Comparison of ENCODE assay signal across 8 cellular contexts in the genomic region with DNA sequence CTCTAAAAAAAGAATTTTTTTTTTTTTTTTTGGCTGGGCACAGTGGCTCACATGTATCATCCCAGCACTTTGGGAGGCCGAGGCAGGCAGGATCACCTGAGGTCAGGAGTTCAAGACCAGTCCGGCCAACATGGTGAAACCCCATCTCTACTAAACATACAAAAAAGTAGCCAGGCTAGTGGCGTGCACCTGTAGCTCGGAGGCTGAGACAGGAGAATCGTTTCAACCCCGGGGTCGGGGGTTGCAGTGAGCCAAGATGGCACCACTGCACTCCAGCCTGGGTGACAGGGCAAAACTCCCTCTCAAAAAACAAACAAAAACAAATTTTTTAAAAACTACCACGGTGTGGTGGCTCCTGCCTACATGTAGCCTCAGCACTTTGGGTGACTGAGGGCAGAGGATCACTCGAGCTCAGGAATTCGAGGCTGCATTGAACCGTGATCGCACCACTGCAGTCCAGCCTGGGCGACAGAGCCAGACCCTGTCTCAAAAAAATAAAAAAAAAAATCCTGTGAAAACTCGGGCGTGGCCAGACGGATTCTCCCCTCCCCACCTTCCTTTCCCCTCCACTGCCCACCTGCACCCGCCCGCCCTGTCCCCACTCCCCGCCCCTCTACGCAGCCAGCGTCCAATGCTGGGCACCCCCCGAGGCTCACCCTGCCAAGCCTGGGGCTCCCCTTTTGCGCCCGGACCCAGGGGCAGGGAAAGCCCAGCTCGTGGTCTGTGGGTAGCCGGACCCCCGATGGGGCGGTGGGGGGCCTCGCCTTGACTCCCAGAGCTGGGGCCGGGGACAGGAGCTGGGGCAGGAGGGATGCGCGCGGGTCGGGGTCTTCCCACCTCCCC. TPM values are rescaled to one million over a fixed set of nuclear protein-coding genes. Genes with fewer than 3 reads are reported as not detected.
DNase-seq lines count a peak whose midpoint lies in the region; ATAC-seq and TF ChIP-seq lines count a peak whose summit lies in the region.

No MANE protein-coding gene starts in this region.

- peak; percentile 11 for ATAC-seq in activated CD4-positive, alpha-beta T cell treated with anti-CD3 and anti-CD28 coated beads for 36 hours
- peak; percentile 26 for ATAC-seq in HG02943 (IDR thresholded peaks at IDR 0.05; ENCODE audit: low read depth, unreplicated experiment)

- CTCF ChIA-PET in activated CD4-positive, alpha-beta T cell treated with anti-CD3 and anti-CD28 coated beads for 36 hours (lab: Charles Lee) = interaction anchor here (1.0 to 1.4 kb wide), 3 partner anchors 17 to 35 kb away, joined by 3 read pairs; no protein-coding TSS in a partner anchor

- H3F3A ChIP-seq in SU-DHL-6 (ENCODE audit: insufficient read depth) = peaks cover 34% of the 10 kb centered on the region

- TF ChIP-seq CTCF in SU-DHL-6 (IDR thresholded peaks at IDR 0.05; ENCODE audit: insufficient read depth, low read length, poor library complexity, severe bottlenecking) = no peak
- TF ChIP-seq CTCF in fibroblast of lung (conservative IDR thresholded peaks at IDR 0.05 in 1 of 2, IDR thresholded peaks at IDR 0.05 in 1 of 2; ENCODE audit: low read depth in 1 of 2, low read length in 2 of 2) = no peak
- no peak for TF ChIP-seq CTCF in osteocyte (IDR thresholded peaks at IDR 0.05)

- H3K27ac Mint-ChIP-seq in activated CD4-positive, alpha-beta T cell treated with anti-CD3 and anti-CD28 coated beads for 36 hours = peak overlapping the region; percentile 69
- H3K27ac Mint-ChIP-seq in osteocyte (ENCODE audit: unreplicated experiment) = peak overlapping the region; percentile 60

- H3K27me3 ChIP-seq in SU-DHL-6 (ENCODE audit: low read length) (no peaks in the 10 kb centered on the region), fibroblast of lung (ENCODE audit: control insufficient read depth, insufficient read depth, low read length) (no peaks in the 10 kb centered on the region)

- H2AFZ ChIP-seq in SU-DHL-6 (ENCODE audit: low read depth, low read length, severe bottlenecking) = no peak overlapping the region
- peak overlapping the region; percentile 62 for H2AFZ ChIP-seq in fibroblast of lung (ENCODE audit: low read length)

- DNase-seq in activated CD4-positive, alpha-beta T cell treated with anti-CD3 and anti-CD28 coated beads for 36 hours = peak; percentile 32
- DNase-seq in activated CD4-positive, alpha-beta T cell treated with anti-CD3 and anti-CD28 coated beads, Interleukin-2, amount 50 U/mL, for 1 hour = no peak
- DNase-seq in fibroblast of lung (ENCODE audit: low read depth in 2 of 2) (no peak), osteocyte (ENCODE audit: extremely low spot score, unreplicated experiment) (no peak), RKO (ENCODE audit: low spot score) (no peak), NK-92 (lab: John Stamatoyannopoulos, UW; ENCODE audit: unreplicated experiment) (no peak)

- H3K4me1 Mint-ChIP-seq in activated CD4-positive, alpha-beta T cell treated with anti-CD3 and anti-CD28 coated beads for 36 hours = peaks cover 48% of the 10 kb centered on the region
- peaks cover 20% of the 10 kb centered on the region for H3K4me1 Mint-ChIP-seq in osteocyte (ENCODE audit: unreplicated experiment)

- H3K9me2 ChIP-seq in SU-DHL-6 (replicated peaks; ENCODE audit: insufficient read depth, low read length) = no peaks in the 10 kb centered on the region

- no peaks in the 10 kb centered on the region for H4K20me1 ChIP-seq in SU-DHL-6 (ENCODE audit: low read depth, low read length)
- H4K20me1 ChIP-seq in fibroblast of lung (ENCODE audit: control insufficient read depth, extremely low read depth, insufficient read depth, low read length) = no peaks in the 10 kb centered on the region

- H3K27ac ChIP-seq in SU-DHL-6 (ENCODE audit: low read depth, low read length) = peak overlapping the region; percentile 92
- peak overlapping the region; percentile 75 for H3K27ac ChIP-seq in fibroblast of lung (ENCODE audit: insufficient read depth, low read length)

- H3K4me3 ChIP-seq in SU-DHL-6 (ENCODE audit: insufficient read depth, low read length, poor library complexity, severe bottlenecking) = peak overlapping the region; percentile 84
- H3K4me3 ChIP-seq in fibroblast of lung (replicated peaks in 1 of 4; ENCODE audit: control extremely low read depth in 1 of 4, insufficient read depth in 1 of 4, low read depth in 3 of 4, low read length in 4 of 4) = peak overlapping the region; percentile 35 to 80 (median 53)

- H3K27me3 Mint-ChIP-seq in activated CD4-positive, alpha-beta T cell treated with anti-CD3 and anti-CD28 coated beads for 36 hours = no peaks in the 10 kb centered on the region
- H3K27me3 Mint-ChIP-seq in osteocyte (ENCODE audit: unreplicated experiment) = no peaks in the 10 kb centered on the region

- H3K36me3 ChIP-seq in SU-DHL-6 (ENCODE audit: low read length) (0 out of 2 replicates have a peak, but pooled peaks cover 9% of the 10 kb centered on the region), fibroblast of lung (ENCODE audit: control insufficient read depth, insufficient read depth, low read length) (no peaks in the 10 kb centered on the region)

- intact Hi-C loops in activated CD4-positive, alpha-beta T cell treated with anti-CD3 and anti-CD28 coated beads for 36 hours (cut with DNase I, micrococcal nuclease) = loop anchor here (1.0 to 5.0 kb wide), 6 partner anchors 16 to 1560 kb away; partner anchors contain the start of gene PRKRIP1 (in 2 of the 2)

- H3K9me3 Mint-ChIP-seq in activated CD4-positive, alpha-beta T cell treated with anti-CD3 and anti-CD28 coated beads for 36 hours (ENCODE audit: low read depth) = no peaks in the 10 kb centered on the region
- no peaks in the 10 kb centered on the region for H3K9me3 Mint-ChIP-seq in osteocyte (ENCODE audit: unreplicated experiment)

- H3K79me2 ChIP-seq in SU-DHL-6 (ENCODE audit: insufficient read depth, low read length) (peaks cover 32% of the 10 kb centered on the region), fibroblast of lung (ENCODE audit: control insufficient read depth, insufficient read depth, low read length) (peaks cover 3% of the 10 kb centered on the region)

- H3K9ac ChIP-seq in SU-DHL-6 (ENCODE audit: low read length) (peak overlapping the region; percentile 94), fibroblast of lung (ENCODE audit: insufficient read depth, low read length) (peak overlapping the region; percentile 75)

- peaks cover 5% of the 10 kb centered on the region for H3K4me1 ChIP-seq in fibroblast of lung (ENCODE audit: control insufficient read depth, extremely low read depth, insufficient read depth, low read length)

- H3K9me3 ChIP-seq in SU-DHL-6 (ENCODE audit: insufficient read depth, low read length) (no peaks in the 10 kb centered on the region), fibroblast of lung (ENCODE audit: control insufficient read depth, insufficient read depth, low read depth, low read length) (no peaks in the 10 kb centered on the region)

- H3K4me2 ChIP-seq in SU-DHL-6 (ENCODE audit: low read depth, low read length, poor library complexity, severe bottlenecking) = peak overlapping the region; percentile 59
- H3K4me2 ChIP-seq in fibroblast of lung (ENCODE audit: extremely low read depth, insufficient read depth, low read length) = peak overlapping the region; percentile 96

- POLR2A ChIA-PET in activated CD4-positive, alpha-beta T cell treated with anti-CD3 and anti-CD28 coated beads for 36 hours (lab: Charles Lee) = interaction anchor here (0.6 kb wide), 1 partner anchor 43 kb away, joined by 3 read pairs; no protein-coding TSS in a partner anchor

- peak overlapping the region; percentile 67 for H3K4me3 Mint-ChIP-seq in activated CD4-positive, alpha-beta T cell treated with anti-CD3 and anti-CD28 coated beads for 36 hours
- H3K4me3 Mint-ChIP-seq in osteocyte (ENCODE audit: unreplicated experiment) = peak overlapping the region; percentile 71

- peaks cover 8% of the 10 kb centered on the region for H3K36me3 Mint-ChIP-seq in activated CD4-positive, alpha-beta T cell treated with anti-CD3 and anti-CD28 coated beads for 36 hours (ENCODE audit: low read depth)
- H3K36me3 Mint-ChIP-seq in osteocyte (ENCODE audit: unreplicated experiment) = peaks cover 3% of the 10 kb centered on the region

RNA-seq across cellular contexts. Expression of gene ORAI2, which starts 0.7 kb away (rescaled TPM):
- total RNA-seq in activated CD4-positive, alpha-beta T cell treated with anti-CD3 and anti-CD28 coated beads for 36 hours = 10 to 100 TPM; 20.8 to 25.1 TPM
- total RNA-seq in fibroblast of lung = 14.9 and 26.6 TPM in 2 replicates
- 20.3 and 22.1 TPM in 2 replicates for polyA plus RNA-seq in fibroblast of lung
- polyA plus RNA-seq in fibroblast of lung (2012) = 40.1 and 40.2 TPM in 2 replicates
- 62.5 and 69.8 TPM in 2 replicates for polyA minus RNA-seq in fibroblast of lung (ENCODE audit: low replicate concordance)
- 46.3 and 47.8 TPM in 2 replicates for total RNA-seq in osteocyte

RNA-seq across cellular contexts. Expression of gene ALKBH4, which starts 32.0 kb away (rescaled TPM):
- total RNA-seq in activated CD4-positive, alpha-beta T cell treated with anti-CD3 and anti-CD28 coated beads for 36 hours = 1 to 10 TPM; 6.1 to 9.1 TPM
- total RNA-seq in fibroblast of lung (11.6 and 13.2 TPM in 2 replicates), osteocyte (11.9 and 13.9 TPM in 2 replicates)
- 3.7 and 4.3 TPM in 2 replicates for polyA plus RNA-seq in fibroblast of lung
- 6.8 and 9.4 TPM in 2 replicates for polyA plus RNA-seq in fibroblast of lung (2012)
- polyA minus RNA-seq in fibroblast of lung (ENCODE audit: low replicate concordance) = 3.7 and 9.0 TPM in 2 replicates

RNA-seq across cellular contexts. Expression of gene LRWD1, which starts 32.1 kb away (rescaled TPM):
- total RNA-seq in activated CD4-positive, alpha-beta T cell treated with anti-CD3 and anti-CD28 coated beads for 36 hours = 10 to 100 TPM; 13.6 to 14.4 TPM
- total RNA-seq in fibroblast of lung = 14.5 and 18.7 TPM in 2 replicates
- polyA plus RNA-seq in fibroblast of lung = 7.4 and 12.1 TPM in 2 replicates
- polyA plus RNA-seq in fibroblast of lung (2012) = 10.0 and 16.9 TPM in 2 replicates
- 12.9 and 18.0 TPM in 2 replicates for polyA minus RNA-seq in fibroblast of lung (ENCODE audit: low replicate concordance)
- total RNA-seq in osteocyte = 20.1 and 22.1 TPM in 2 replicates

RNA-seq across cellular contexts. Expression of gene PRKRIP1, which starts 36.5 kb away (rescaled TPM):
- 10 to 100 TPM; 26.2 to 31.4 TPM for total RNA-seq in activated CD4-positive, alpha-beta T cell treated with anti-CD3 and anti-CD28 coated beads for 36 hours
- total RNA-seq in fibroblast of lung (12.3 and 16.3 TPM in 2 replicates), osteocyte (30.1 and 32.2 TPM in 2 replicates)
- polyA plus RNA-seq in fibroblast of lung = 12.4 and 13.8 TPM in 2 replicates
- polyA plus RNA-seq in fibroblast of lung (2012) = 15.3 and 18.1 TPM in 2 replicates
- 0.82 and 3.1 TPM in 2 replicates for polyA minus RNA-seq in fibroblast of lung (ENCODE audit: low replicate concordance)

RNA-seq across cellular contexts. Expression of gene POLR2J, which starts 46.0 kb away (rescaled TPM):
- total RNA-seq in activated CD4-positive, alpha-beta T cell treated with anti-CD3 and anti-CD28 coated beads for 36 hours = 10 to 100 TPM; 32.6 to 46.1 TPM
- total RNA-seq in fibroblast of lung (27.0 and 37.2 TPM in 2 replicates), osteocyte (45.2 and 45.4 TPM in 2 replicates)
- 55.3 and 91.2 TPM in 2 replicates for polyA plus RNA-seq in fibroblast of lung
- polyA plus RNA-seq in fibroblast of lung (2012) = 67.2 and 94.6 TPM in 2 replicates
- 8.0 and 13.8 TPM in 2 replicates for polyA minus RNA-seq in fibroblast of lung (ENCODE audit: low replicate concordance)
